Comparison of ENCODE assay signal across 26 cellular contexts in the genomic region with DNA sequence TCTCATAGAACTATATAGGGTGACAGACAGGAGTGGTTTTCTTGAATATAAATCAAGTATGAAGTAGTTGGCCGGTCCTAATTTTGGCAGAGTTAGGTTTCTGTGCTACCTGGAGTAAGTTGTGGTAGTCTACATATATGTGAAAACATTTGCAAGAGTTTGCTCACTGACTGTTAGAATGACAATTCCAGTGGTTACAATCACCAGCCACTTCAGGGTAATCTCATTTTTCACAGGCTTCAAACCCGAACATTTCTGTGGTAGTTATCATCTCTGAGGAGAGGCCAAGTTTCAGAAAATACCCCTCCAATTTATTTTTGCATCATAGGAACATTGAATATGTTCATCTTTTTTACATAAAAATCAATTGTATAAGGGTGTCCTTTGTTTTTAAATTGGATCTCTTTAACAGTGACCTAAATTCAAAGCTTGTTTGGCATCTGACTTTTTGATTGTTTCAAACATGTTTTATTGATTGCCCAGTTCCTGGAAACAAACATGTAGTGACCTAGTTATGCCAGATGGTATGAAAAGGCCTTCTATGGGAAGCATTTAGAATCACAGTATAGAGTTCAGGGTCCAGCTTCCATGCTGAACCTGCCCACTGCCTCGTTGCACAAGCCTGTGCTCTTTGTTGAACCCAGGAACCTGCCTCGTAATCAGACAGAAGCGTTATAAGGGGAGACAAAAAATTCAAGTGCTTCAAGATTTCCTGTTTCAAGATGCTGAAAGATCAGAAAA.
A peak's percentile ranks its signal among the peaks of the same experiment; 100 is the strongest.
DNase-seq lines count a peak whose midpoint lies in the region; ATAC-seq, FAIRE-seq and TF ChIP-seq lines count a peak whose summit lies in the region.
"Had no signal": no experiment of that assay in that cellular context is flagged by ENCODE, and none has a peak within 500 bp of the region (broad histone marks: within the 10 kb centered on the region; RNA-seq: fewer than 3 reads in every experiment).

No MANE protein-coding gene starts in this region.

- H3K27me3 Mint-ChIP-seq in astrocyte (ENCODE audit: low read depth, unreplicated experiment) (no peaks in the 10 kb centered on the region), T-helper 17 cell (peaks cover 17% of the 10 kb centered on the region)

- H3K4me3 Mint-ChIP-seq in astrocyte (ENCODE audit: unreplicated experiment) = no peak overlapping the region
- no peak overlapping the region for H3K4me3 Mint-ChIP-seq in T-helper 17 cell
- H3K4me3 Mint-ChIP-seq: CD4-positive, alpha-beta T cell had no signal

- H3K4me2 ChIP-seq in astrocyte (ENCODE audit: low read length) = no peak overlapping the region
- H3K4me2 ChIP-seq: A549; BLaER1 treated with 17β-estradiol and CSF1 and Interleukin-3, amounts not matched to agents 10 nM and 100 nM; PC-9 had no signal

- no peak for TF ChIP-seq CTCF in astrocyte (IDR thresholded peaks at IDR 0.05; ENCODE audit: insufficient read depth, low read depth, low read length)

- no peak overlapping the region for H3K9ac ChIP-seq in astrocyte (ENCODE audit: low read length)
- H3K9ac ChIP-seq: BLaER1 treated with 17β-estradiol and CSF1 and Interleukin-3, amounts not matched to agents 10 nM and 100 nM; GM23248 had no signal

- H3K4me1 Mint-ChIP-seq in astrocyte (ENCODE audit: low read depth, unreplicated experiment) (no peaks in the 10 kb centered on the region), T-helper 17 cell (no peaks in the 10 kb centered on the region)

- no peaks in the 10 kb centered on the region for H3K27me3 ChIP-seq in astrocyte (ENCODE audit: insufficient read depth, low read length)
- no peaks in the 10 kb centered on the region for H3K27me3 ChIP-seq in effector memory CD4-positive, alpha-beta T cell (replicated peaks; ENCODE audit: control insufficient read depth, insufficient read depth, low read length, poor library complexity, severe bottlenecking)
- H3K27me3 ChIP-seq: BLaER1 treated with 17β-estradiol and CSF1 and Interleukin-3, amounts not matched to agents 10 nM and 100 nM; SJSA1 had no signal

- peak; percentile 63 for DNase-seq in astrocyte (ENCODE audit: low read depth)
- DNase-seq in left colon = no peak
- DNase-seq in mucosa of gallbladder (ENCODE audit: low spot score) = peak; percentile 29
- DNase-seq in effector memory CD4-positive, alpha-beta T cell = no peak
- no peak for DNase-seq in T-helper 17 cell
- DNase-seq in amniotic stem cell (lab: John Stamatoyannopoulos, UW) = no peak
- DNase-seq: AML-193; CD4-positive, alpha-beta T cell; DMS53; GM23248; H7; Kasumi-1; NCI-H1092 treated with DMSO at 0.1 percent for 48 hours; NCI-H1436; NCI-H187 treated with DMSO at 0.1 percent for 48 hours; NCI-H446 treated with DMSO at 0.1 percent for 48 hours; NCI-H526; NCI-H82; PC-9; Right ventricle myocardium superior had no signal

- H3K4me3 ChIP-seq in astrocyte (ENCODE audit: insufficient read depth, low read depth, low read length) = no peak overlapping the region
- H3K4me3 ChIP-seq in effector memory CD4-positive, alpha-beta T cell (ENCODE audit: insufficient read depth, low read depth, low read length, poor library complexity, severe bottlenecking) = no peak overlapping the region
- H3K4me3 ChIP-seq: A549; BLaER1 treated with 17β-estradiol and CSF1 and Interleukin-3, amounts not matched to agents 10 nM and 100 nM; GM23248; K562; PC-9; SJSA1 had no signal

- intact Hi-C loops in left colon (cut with DNase I, micrococcal nuclease) = no loop called here

- H3K36me3 ChIP-seq in astrocyte (ENCODE audit: insufficient read depth, low read length) = peaks cover 2% of the 10 kb centered on the region
- H3K36me3 ChIP-seq in effector memory CD4-positive, alpha-beta T cell (ENCODE audit: control insufficient read depth, insufficient read depth, low read length) = no peaks in the 10 kb centered on the region
- H3K36me3 ChIP-seq: BLaER1 treated with 17β-estradiol and CSF1 and Interleukin-3, amounts not matched to agents 10 nM and 100 nM; SJSA1 had no signal

- peaks cover 3% of the 10 kb centered on the region for H3K9me3 Mint-ChIP-seq in astrocyte (ENCODE audit: unreplicated experiment)

- peak; percentile 50 for ATAC-seq in left colon
- no peak for ATAC-seq in HG03108 (IDR thresholded peaks at IDR 0.05; ENCODE audit: unreplicated experiment)
- no peak for ATAC-seq in T-helper 17 cell
- ATAC-seq: A549, K562 had no signal

- H3K27ac Mint-ChIP-seq in astrocyte (ENCODE audit: unreplicated experiment) = no peak overlapping the region
- no peak overlapping the region for H3K27ac Mint-ChIP-seq in T-helper 17 cell
- H3K27ac Mint-ChIP-seq: CD4-positive, alpha-beta T cell had no signal

- no peak for FAIRE-seq in astrocyte (lab: Jason Lieb, UNC)
- FAIRE-seq: A549, GM18507, K562 had no signal

- no peak overlapping the region for H3K27ac ChIP-seq in astrocyte (ENCODE audit: low read depth, low read length)
- H3K27ac ChIP-seq in effector memory CD4-positive, alpha-beta T cell (ENCODE audit: insufficient read depth, low read length, poor library complexity, severe bottlenecking) = no peak overlapping the region
- H3K27ac ChIP-seq: A549; BLaER1 treated with 17β-estradiol and CSF1 and Interleukin-3, amounts not matched to agents 10 nM and 100 nM; GM23248; PC-9; SJSA1 had no signal

- peaks cover 1% of the 10 kb centered on the region for H3K36me3 Mint-ChIP-seq in astrocyte (ENCODE audit: low read depth, unreplicated experiment)
- H3K36me3 Mint-ChIP-seq in T-helper 17 cell (ENCODE audit: low read depth) = peaks cover 2% of the 10 kb centered on the region

- no peak overlapping the region for H2AFZ ChIP-seq in astrocyte (ENCODE audit: low read depth, low read length)
- H2AFZ ChIP-seq: GM23248, PC-9 had no signal

- no peaks in the 10 kb centered on the region for H3K4me1 ChIP-seq in astrocyte (ENCODE audit: insufficient read depth, low read length)
- H3K4me1 ChIP-seq in effector memory CD4-positive, alpha-beta T cell (ENCODE audit: control insufficient read depth, insufficient read depth, low read length, poor library complexity, severe bottlenecking) = no peaks in the 10 kb centered on the region
- H3K4me1 ChIP-seq: A549; BLaER1 treated with 17β-estradiol and CSF1 and Interleukin-3, amounts not matched to agents 10 nM and 100 nM; SJSA1 had no signal

- no peaks in the 10 kb centered on the region for H3K79me2 ChIP-seq in astrocyte (ENCODE audit: insufficient read depth, low read length)

- no peaks in the 10 kb centered on the region for H4K20me1 ChIP-seq in astrocyte (ENCODE audit: insufficient read depth, low read length)
- H4K20me1 ChIP-seq: BLaER1 treated with 17β-estradiol and CSF1 and Interleukin-3, amounts not matched to agents 10 nM and 100 nM had no signal

- no peaks in the 10 kb centered on the region for H3K9me3 ChIP-seq in astrocyte (ENCODE audit: insufficient read depth, low read depth, low read length)
- no peaks in the 10 kb centered on the region for H3K9me3 ChIP-seq in effector memory CD4-positive, alpha-beta T cell (ENCODE audit: control insufficient read depth, low read length)
- H3K9me3 ChIP-seq in T-helper 17 cell (ENCODE audit: control insufficient read depth, low read length, poor library complexity, severe bottlenecking) = no peaks in the 10 kb centered on the region
- H3K9me3 ChIP-seq: A549, SJSA1 had no signal

Comparison
In these comparisons a context has a peak if more than half of its experiments do, and no peak if none do; other contexts are left out.
1. DNase-seq: peak in astrocyte (single experiment) and mucosa of gallbladder (single experiment); none in left colon (0 of 2), effector memory CD4-positive, alpha-beta T cell (0 of 3), T-helper 17 cell (0 of 3) and amniotic stem cell (single experiment).